ENCODE assay signal across 32 cellular contexts in the genomic region with DNA sequence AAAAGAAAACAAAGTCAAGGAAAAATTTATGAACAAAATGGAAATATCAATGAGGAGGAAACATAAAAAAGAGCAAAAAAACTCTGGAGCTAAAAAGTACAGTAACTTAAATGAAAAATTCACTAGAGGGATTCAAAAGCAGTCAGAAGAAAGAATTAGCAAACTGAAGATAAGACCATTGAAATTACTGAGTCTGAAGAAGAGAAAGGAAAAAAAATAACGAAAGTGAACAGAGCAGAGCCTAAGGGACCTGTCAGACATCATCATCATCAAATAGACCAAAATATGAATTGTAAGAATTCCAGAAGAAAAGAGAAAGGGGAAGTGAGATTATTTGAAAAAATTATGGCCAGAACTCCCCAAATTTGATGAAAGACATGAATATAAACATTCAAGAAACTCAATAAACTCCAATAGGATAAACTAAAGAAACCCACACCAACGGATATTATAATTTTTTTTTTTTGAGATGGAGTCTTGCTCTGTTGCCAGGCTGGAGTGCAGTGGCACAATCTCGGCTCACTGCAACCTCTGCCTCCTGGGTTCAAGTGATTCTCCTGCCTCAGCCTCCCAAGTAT. TPM values are rescaled to one million over a fixed set of nuclear protein-coding genes. Genes with fewer than 3 reads are reported as not detected.
"Had no signal": no experiment of that assay in that cellular context is flagged by ENCODE, and none has a peak within 500 bp of the region (broad histone marks: within the 10 kb centered on the region; RNA-seq: fewer than 3 reads in every experiment).

No MANE protein-coding gene starts in this region.

- DNase-seq: colonic mucosa; cortex of kidney; dermis blood vessel endothelial cell; dorsolateral prefrontal cortex; effector CD4-positive, alpha-beta T cell; effector CD8-positive, alpha-beta T cell; effector memory CD4-positive, alpha-beta T cell; effector memory CD8-positive, alpha-beta T cell; endodermal cell; erythroblast; esophagus squamous epithelium; foreskin fibroblast; foreskin keratinocyte; foreskin melanocyte; gastrocnemius medialis; glutamatergic neuron; heart left ventricle; heart right ventricle had no signal

- H3K4me2 ChIP-seq: hepatocyte had no signal

- H3K4me3 Mint-ChIP-seq: dendritic cell treated with granulocyte-macrophage colony-stimulating factor and Interleukin-4, amounts not matched to agents 40 ng/mL and 50 ng/mL, for 4 days; effector memory CD8-positive, alpha-beta T cell; endodermal cell had no signal

- H3K27me3 ChIP-seq: colonic mucosa, esophagus muscularis mucosa, esophagus squamous epithelium, gastrocnemius medialis, gastroesophageal sphincter, heart left ventricle, heart right ventricle, hepatocyte had no signal

- H2AFZ ChIP-seq: hepatocyte had no signal

- H3K27ac ChIP-seq: colonic mucosa, coronary artery, dorsolateral prefrontal cortex, epithelial cell of prostate, esophagus muscularis mucosa, esophagus squamous epithelium, foreskin keratinocyte, gastrocnemius medialis, gastroesophageal sphincter, heart left ventricle, heart right ventricle, hepatocyte had no signal

- H3K36me3 ChIP-seq: colonic mucosa, esophagus muscularis mucosa, esophagus squamous epithelium, gastrocnemius medialis, heart left ventricle, heart right ventricle had no signal

- FAIRE-seq: colon, endometrium, endothelial cell of umbilical vein, frontal cortex had no signal

- H3K9me3 ChIP-seq: colonic mucosa had no signal

- ATAC-seq: effector memory CD8-positive, alpha-beta T cell; esophagus mucosa; foreskin keratinocyte; gastrocnemius medialis; gastroesophageal sphincter; heart left ventricle; heart right ventricle had no signal

- H3K4me3 ChIP-seq: colonic mucosa, coronary artery, dorsolateral prefrontal cortex, esophagus muscularis mucosa, esophagus squamous epithelium, gastrocnemius medialis, gastroesophageal sphincter, heart left ventricle, heart right ventricle, hepatocyte had no signal

- H3K4me1 Mint-ChIP-seq: endodermal cell had no signal

- H3K4me1 ChIP-seq: colonic mucosa, esophagus muscularis mucosa, esophagus squamous epithelium, foreskin keratinocyte, gastrocnemius medialis, gastroesophageal sphincter, heart left ventricle, heart right ventricle had no signal

- H3K79me2 ChIP-seq: hepatocyte had no signal

RNA-seq across cellular contexts. Expression of a gene that starts 16.2 kb away (rescaled TPM):
- total RNA-seq: dermis blood vessel endothelial cell, dermis microvascular lymphatic vessel endothelial cell, endothelial cell of umbilical vein, esophagus mucosa, fibroblast of villous mesenchyme, foreskin keratinocyte, frontal cortex, glomerular endothelial cell had no signal
- polyA plus RNA-seq: endothelial cell of umbilical vein, foreskin keratinocyte had no signal
